8 cellular contexts compared by ENCODE assay signal in the genomic region with DNA sequence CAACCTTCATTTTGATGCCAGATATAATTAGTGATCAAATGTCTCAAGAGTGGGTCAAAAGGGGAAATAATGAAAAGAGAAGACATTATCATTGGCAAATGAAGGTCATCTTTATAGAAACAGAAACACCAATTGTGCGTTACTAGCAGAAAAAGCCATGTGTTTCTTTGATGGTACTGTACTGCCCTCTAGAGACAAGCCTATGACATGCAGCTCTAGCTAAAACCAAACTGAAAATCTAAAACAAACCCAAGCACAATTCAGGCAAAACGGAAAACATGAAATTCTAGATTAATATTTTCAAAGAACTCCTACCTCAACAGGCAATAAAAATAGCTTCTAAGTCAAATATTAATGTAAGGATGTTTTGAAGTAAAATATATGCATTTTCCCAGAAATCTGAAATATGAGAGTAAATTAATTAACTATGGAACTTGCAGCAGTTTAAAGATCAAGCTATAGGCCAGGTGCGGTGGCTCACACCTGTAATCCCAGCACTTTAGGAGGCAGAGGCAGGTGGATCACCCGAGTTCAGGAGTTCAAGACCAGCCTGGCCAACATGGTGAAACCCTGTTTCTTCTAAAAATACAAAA.
DNase-seq lines count a peak whose midpoint lies in the region; ATAC-seq and TF ChIP-seq lines count a peak whose summit lies in the region.

No MANE protein-coding gene starts in this region.

- no peaks in the 10 kb centered on the region for H3K27me3 ChIP-seq in MG63

- ATAC-seq in GM18907 (IDR thresholded peaks at IDR 0.05; ENCODE audit: unreplicated experiment) (peak; percentile 68), HG03442 (IDR thresholded peaks at IDR 0.05; ENCODE audit: unreplicated experiment) (peak; percentile 86)
- no peak for ATAC-seq in activated CD4-positive, CD25-positive, alpha-beta regulatory T cell treated with anti-CD3 and anti-CD28 coated beads, Interleukin-2, amount 50 U/mL, for 24 hours

- peak; percentile 79 for TF ChIP-seq CTCF in choroid plexus epithelial cell (conservative IDR thresholded peaks at IDR 0.05; ENCODE audit: low read depth, low read length)

- peak; percentile 53 for DNase-seq in D341Med (ENCODE audit: low spot score)
- DNase-seq in NCI-H774 (lab: John Stamatoyannopoulos, UW) = peak; percentile 43
- peak; percentile 69 for DNase-seq in choroid plexus epithelial cell (ENCODE audit: low read depth)
- DNase-seq in middle frontal gyrus (ENCODE audit: extremely low spot score, low spot score) = peak; percentile 48
- no peak for DNase-seq in MG63

- no peaks in the 10 kb centered on the region for H3K36me3 ChIP-seq in MG63

- H3K4me3 ChIP-seq in choroid plexus epithelial cell (ENCODE audit: low read depth, low read length) (no peak overlapping the region), MG63 (no peak overlapping the region)

- no peaks in the 10 kb centered on the region for H3K9me3 ChIP-seq in MG63

Comparison
In these comparisons a context has a peak if more than half of its experiments do, and no peak if none do; other contexts are left out.
1. ATAC-seq: peak in GM18907 (single experiment) and HG03442 (single experiment); none in activated CD4-positive, CD25-positive, alpha-beta regulatory T cell treated with anti-CD3 and anti-CD28 coated beads, Interleukin-2, amount 50 U/mL, for 24 hours (0 of 2).